8 cellular contexts compared by ENCODE assay signal in genomic region chr20:43458422-43458924, GRCh38. TPM values are rescaled to one million over a fixed set of nuclear protein-coding genes. Genes with fewer than 3 reads are reported as not detected.
DNase-seq lines count a peak whose midpoint lies in the region; ATAC-seq and TF ChIP-seq lines count a peak whose summit lies in the region.

No MANE protein-coding gene starts in this region.

- TF ChIP-seq CTCF in left lung (IDR thresholded peaks at IDR 0.05), result no peak
- no peak for TF ChIP-seq CTCF in thoracic aorta (IDR thresholded peaks at IDR 0.05)

- peak; percentile 6 for ATAC-seq in HG02870 (IDR thresholded peaks at IDR 0.05; ENCODE audit: unreplicated experiment)
- ATAC-seq in activated naive CD8-positive, alpha-beta T cell treated with anti-CD3 and anti-CD28 coated beads, Interleukin-2, amount 50 U/mL, for 24 hours, result no peak
- ATAC-seq in left lung, result no peak
- no peak for ATAC-seq in thoracic aorta (ENCODE audit: insufficient number of reproducible peaks, low FRiP score, low read depth)

- intact Hi-C loops in left lung (cut with DNase I), result no loop called here

- peaks cover 0 to 13% of the 10 kb centered on the region in 2 donors for H3K27me3 ChIP-seq in left lung
- no peaks in the 10 kb centered on the region for H3K27me3 ChIP-seq in thoracic aorta (replicated peaks; ENCODE audit: insufficient read depth)

- peak overlapping the region; percentile 99 to 100 for H3K27ac ChIP-seq in left lung
- peak overlapping the region; percentile 99 to 100 for H3K27ac ChIP-seq in thoracic aorta

- no peaks in the 10 kb centered on the region for H3K9me3 Mint-ChIP-seq in activated naive CD8-positive, alpha-beta T cell treated with anti-CD3 and anti-CD28 coated beads, Interleukin-2, amount 50 U/mL, for 24 hours

- H3K36me3 ChIP-seq in ES-I3 (ENCODE audit: insufficient read depth, low read length) (peaks cover 34% of the 10 kb centered on the region), left lung (peaks cover 0 to 44% of the 10 kb centered on the region in 2 donors), thoracic aorta (peaks cover 31% of the 10 kb centered on the region)

- H3K4me1 Mint-ChIP-seq in activated naive CD8-positive, alpha-beta T cell treated with anti-CD3 and anti-CD28 coated beads, Interleukin-2, amount 50 U/mL, for 24 hours, result peaks cover 39% of the 10 kb centered on the region

- H3K9me3 ChIP-seq in ES-I3 (ENCODE audit: control insufficient read depth, insufficient read depth, low read length) (no peaks in the 10 kb centered on the region), left lung (no peaks in the 10 kb centered on the region), thoracic aorta (no peaks in the 10 kb centered on the region)

- peak overlapping the region; percentile 90 for H3K4me3 Mint-ChIP-seq in activated naive CD8-positive, alpha-beta T cell treated with anti-CD3 and anti-CD28 coated beads, Interleukin-2, amount 50 U/mL, for 24 hours

- peak overlapping the region; percentile 79 to 87 for H3K4me3 ChIP-seq in left lung
- peak overlapping the region; percentile 99 for H3K4me3 ChIP-seq in thoracic aorta

- peaks cover 46% of the 10 kb centered on the region for H3K36me3 Mint-ChIP-seq in activated naive CD8-positive, alpha-beta T cell treated with anti-CD3 and anti-CD28 coated beads, Interleukin-2, amount 50 U/mL, for 24 hours (ENCODE audit: low read depth)

- H3K27me3 Mint-ChIP-seq in activated naive CD8-positive, alpha-beta T cell treated with anti-CD3 and anti-CD28 coated beads, Interleukin-2, amount 50 U/mL, for 24 hours, result peaks cover 11% of the 10 kb centered on the region

- H3K27ac Mint-ChIP-seq in activated naive CD8-positive, alpha-beta T cell treated with anti-CD3 and anti-CD28 coated beads, Interleukin-2, amount 50 U/mL, for 24 hours, result peak overlapping the region; percentile 99

- H3K4me1 ChIP-seq in ES-I3 (ENCODE audit: insufficient read depth, low read length), result no peaks in the 10 kb centered on the region
- H3K4me1 ChIP-seq in left lung, result peaks cover 16 to 46% of the 10 kb centered on the region in 2 donors
- H3K4me1 ChIP-seq in thoracic aorta (ENCODE audit: control insufficient read depth in 1 of 2, low read depth in 2 of 2), result peaks cover 25 to 27% of the 10 kb centered on the region in 2 donors

- peak overlapping the region; percentile 98 for H3K9ac ChIP-seq in ES-I3 (ENCODE audit: low read depth, low read length)

- DNase-seq in activated naive CD8-positive, alpha-beta T cell treated with anti-CD3 and anti-CD28 coated beads, Interleukin-2, amount 50 U/mL, for 24 hours, result no peak
- DNase-seq in left lung (no peak), thoracic aorta (ENCODE audit: low spot score) (no peak), 8988T (no peak), T-helper 9 cell (no peak), NCI-H2081 treated with DMSO at 0.1 percent for 48 hours (lab: John Stamatoyannopoulos, UW) (no peak)

RNA-seq across cellular contexts. Expression of gene SRSF6, which starts 0.8 kb away (rescaled TPM):
- total RNA-seq in left lung (100 to 1,000 TPM; 134 to 145 TPM), thoracic aorta (10 to 100 TPM; 42.2 to 90.4 TPM)

RNA-seq across cellular contexts. Expression of gene L3MBTL1, which starts 49.0 kb away (rescaled TPM):
- total RNA-seq in left lung (1 to 10 TPM; 8.1 to 8.7 TPM), thoracic aorta (10 to 100 TPM; 15.3 to 21.4 TPM)
